In the genomic region with DNA sequence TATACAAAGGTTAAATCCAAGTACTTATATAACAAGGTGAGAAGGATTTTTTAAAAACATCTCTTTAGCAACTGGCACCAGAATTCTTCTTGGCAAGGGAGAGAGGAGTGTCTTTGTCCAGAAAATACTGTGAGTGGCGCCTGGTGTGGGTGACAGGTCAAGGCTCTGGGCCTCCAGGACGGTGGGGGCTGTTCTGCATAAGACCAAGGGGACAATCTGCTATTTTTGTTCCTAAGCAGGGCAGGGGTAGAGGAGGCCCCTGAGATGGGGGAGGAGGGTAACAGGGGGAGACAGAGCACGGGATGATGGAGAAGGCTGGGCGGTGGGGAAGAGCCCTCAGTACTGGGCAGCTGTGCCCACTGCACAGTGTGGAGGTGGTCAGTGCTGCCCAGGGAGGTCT, we compare ENCODE assay signal across 18 cellular contexts. TPM values are rescaled to one million over a fixed set of nuclear protein-coding genes. Genes with fewer than 3 reads are reported as not detected.
A peak's percentile ranks its signal among the peaks of the same experiment; 100 is the strongest.
DNase-seq lines count a peak whose midpoint lies in the region; ATAC-seq and TF ChIP-seq lines count a peak whose summit lies in the region.
"Had no signal": no experiment of that assay in that cellular context is flagged by ENCODE, and none has a peak within 500 bp of the region (broad histone marks: within the 10 kb centered on the region; RNA-seq: fewer than 3 reads in every experiment).

No MANE protein-coding gene starts in this region.

- peaks cover 0 to 8% (median 0%) of the 10 kb centered on the region in 3 donors for H3K27me3 Mint-ChIP-seq in naive B cell

- H3K36me3 Mint-ChIP-seq in naive B cell = peaks cover 0 to 10% of the 10 kb centered on the region in 2 donors
- H3K36me3 Mint-ChIP-seq: CD14-positive monocyte had no signal

- H3K9me3 Mint-ChIP-seq in naive B cell = peaks cover 0 to 23% (median 7%) of the 10 kb centered on the region in 7 donors
- H3K9me3 Mint-ChIP-seq: HFFc6 had no signal

- intact Hi-C loops in Right ventricle myocardium inferior (cut with DNase I) (no loop called here), cardiac septum (cut with DNase I) (no loop called here), heart left ventricle (cut with DNase I) (no loop called here)

- H3K36me3 ChIP-seq in heart left ventricle = no peaks in the 10 kb centered on the region
- H3K36me3 ChIP-seq: MG63 had no signal

- no peak for DNase-seq in Right ventricle myocardium inferior (ENCODE audit: missing footprints)
- no peak for DNase-seq in cardiac septum (ENCODE audit: low spot score)
- DNase-seq in heart left ventricle = peak in 2 of 5 donors; percentile 16 to 22
- DNase-seq in naive B cell = no peak
- DNase-seq in GM19238 (ENCODE audit: insufficient read length, low spot score) = no peak
- no peak for DNase-seq in NCI-H446 (lab: John Stamatoyannopoulos, UW)
- DNase-seq: GF-D8, HFFc6, MG63, NCI-H1092, NCI-H146, NCI-H2081 treated with DMSO at 0.1 percent for 48 hours, NCI-H510A treated with DMSO at 0.1 percent for 48 hours had no signal

- peak overlapping the region in 7 of 12 donors; percentile 6 to 64 (median 38) for H3K27ac ChIP-seq in heart left ventricle
- H3K27ac ChIP-seq: A549, KMS-11 had no signal

- H3K27ac Mint-ChIP-seq in naive B cell = peak overlapping the region in 2 of 6 donors; percentile 4 to 83
- H3K27ac Mint-ChIP-seq: HFFc6 had no signal

- ATAC-seq in Right ventricle myocardium inferior (peak; percentile 51), heart left ventricle (peak; percentile 35 to 51 (median 40)), naive B cell (ENCODE audit: low read depth in 2 of 2) (no peak), GM18868 (IDR thresholded peaks at IDR 0.05; ENCODE audit: unreplicated experiment) (no peak)
- ATAC-seq: Panc1 had no signal

- no peak for TF ChIP-seq POLR2A in heart left ventricle (IDR thresholded peaks at IDR 0.05)

- H3K4me3 ChIP-seq in heart left ventricle = no peak overlapping the region
- H3K4me3 ChIP-seq: A549, MG63 had no signal

- peak overlapping the region in 5 of 8 donors; percentile 5 to 54 (median 32) for H3K4me3 Mint-ChIP-seq in naive B cell
- H3K4me3 Mint-ChIP-seq: CD14-positive monocyte, HFFc6 had no signal

- peaks cover 0 to 5% (median 0%) of the 10 kb centered on the region in 12 donors for H3K9me3 ChIP-seq in heart left ventricle

- H3K27me3 ChIP-seq in heart left ventricle = no peaks in the 10 kb centered on the region
- H3K27me3 ChIP-seq: MG63 had no signal

- H3K4me1 Mint-ChIP-seq in naive B cell = peaks cover 17 to 25% (median 20%) of the 10 kb centered on the region in 3 donors

- no peak for TF ChIP-seq CTCF in heart left ventricle (IDR thresholded peaks at IDR 0.05)

- peaks cover 0 to 23% (median 11%) of the 10 kb centered on the region in 12 donors for H3K4me1 ChIP-seq in heart left ventricle
- H3K4me1 ChIP-seq: A549 had no signal

- 48 to 55% (median 53%) methylated on average over 4 of the region's 4 CpGs for WGBS in heart left ventricle, 4 donors

RNA-seq across cellular contexts. Expression of a gene that starts 51.6 kb away (rescaled TPM):
- total RNA-seq in Right ventricle myocardium inferior (6.3 TPM), cardiac septum (8.4 TPM), heart left ventricle (10 to 100 TPM in 1 of 9 donors, 1 to 10 TPM in 8; 3.8 to 13.9 (median 5.2) TPM)
- polyA plus RNA-seq in heart left ventricle (1 to 10 TPM; 1.1 to 4.7 TPM), naive B cell (ENCODE audit: low read depth in 6 of 6) (10 to 100 TPM in 1 of 6 donors, 1 to 10 TPM in 5; 3.4 to 16.5 (median 7.7) TPM)

Comparison
In these comparisons a context has a peak if more than half of its experiments do, and no peak if none do; other contexts are left out.
1. ATAC-seq: peak in Right ventricle myocardium inferior (single experiment) and heart left ventricle (4 of 4); none in naive B cell (0 of 2) and GM18868 (single experiment).